9 cellular contexts compared by ENCODE assay signal in genomic region chr12:30457621-30458289, GRCh38.
DNase-seq lines count a peak whose midpoint lies in the region; ATAC-seq and TF ChIP-seq lines count a peak whose summit lies in the region.
"Had no signal": no experiment of that assay in that cellular context is flagged by ENCODE, and none has a peak within 500 bp of the region (broad histone marks: within the 10 kb centered on the region; RNA-seq: fewer than 3 reads in every experiment).

No MANE protein-coding gene starts in this region.

- DNase-seq in Caki2 (ENCODE audit: low read depth) (peak; percentile 25), M059J (ENCODE audit: low read depth) (peak; percentile 74), choroid plexus epithelial cell (ENCODE audit: low read depth) (peak; percentile 84), NCI-H2081 treated with DMSO at 0.1 percent for 48 hours (lab: John Stamatoyannopoulos, UW) (no peak)

- peak; percentile 46 for TF ChIP-seq CTCF in choroid plexus epithelial cell (conservative IDR thresholded peaks at IDR 0.05; ENCODE audit: low read depth, low read length)

- no peaks in the 10 kb centered on the region for H3K27me3 Mint-ChIP-seq in stimulated activated memory B cell treated with anti-CD40 and anti-IgM and Interleukin-4, amounts not matched to agents 10 μg/mL and 1 μg/mL and 100 μg/mL, for 72 hours

- H3K4me1 ChIP-seq in muscle layer of duodenum (ENCODE audit: control insufficient read depth in 1 of 2, insufficient read depth in 2 of 2, low read length in 2 of 2), result no peaks in the 10 kb centered on the region
- H3K4me1 ChIP-seq: SJSA1 had no signal

- no peak overlapping the region for H3K27ac Mint-ChIP-seq in stimulated activated memory B cell treated with anti-CD40 and anti-IgM and Interleukin-4, amounts not matched to agents 10 μg/mL and 1 μg/mL and 100 μg/mL, for 72 hours

- no peak overlapping the region for H3K4me3 ChIP-seq in choroid plexus epithelial cell (ENCODE audit: low read depth, low read length)
- H3K4me3 ChIP-seq in muscle layer of duodenum (ENCODE audit: low read depth in 1 of 2, low read length in 2 of 2), result no peak overlapping the region
- H3K4me3 ChIP-seq: SJSA1 had no signal

- in situ Hi-C loops in Caki2 (cut with HindIII; ENCODE audit: low pct_unique_long_range_greater_than_20kb, low sequenced_read_pairs), result no loop called here

- no peaks in the 10 kb centered on the region for H3K9me3 ChIP-seq in muscle layer of duodenum (ENCODE audit: control insufficient read depth in 1 of 2, low read length in 2 of 2)
- H3K9me3 ChIP-seq: SJSA1 had no signal

- H3K9me3 Mint-ChIP-seq in stimulated activated memory B cell treated with anti-CD40 and anti-IgM and Interleukin-4, amounts not matched to agents 10 μg/mL and 1 μg/mL and 100 μg/mL, for 72 hours, result peaks cover 5% of the 10 kb centered on the region

- H3K36me3 ChIP-seq in muscle layer of duodenum (ENCODE audit: control insufficient read depth in 1 of 2, insufficient read depth in 2 of 2, low read length in 2 of 2), result no peaks in the 10 kb centered on the region
- H3K36me3 ChIP-seq: SJSA1 had no signal

- H3K36me3 Mint-ChIP-seq in stimulated activated memory B cell treated with anti-CD40 and anti-IgM and Interleukin-4, amounts not matched to agents 10 μg/mL and 1 μg/mL and 100 μg/mL, for 72 hours, result no peaks in the 10 kb centered on the region

- H3K27me3 ChIP-seq in muscle layer of duodenum (ENCODE audit: low read depth, low read length), result no peaks in the 10 kb centered on the region
- H3K27me3 ChIP-seq: SJSA1 had no signal

- peak overlapping the region; percentile 27 for H3K27ac ChIP-seq in muscle layer of duodenum (ENCODE audit: low read length)
- H3K27ac ChIP-seq: SJSA1 had no signal

- no peak overlapping the region for H3K4me3 Mint-ChIP-seq in stimulated activated memory B cell treated with anti-CD40 and anti-IgM and Interleukin-4, amounts not matched to agents 10 μg/mL and 1 μg/mL and 100 μg/mL, for 72 hours

- ATAC-seq in GM18498 (IDR thresholded peaks at IDR 0.05; ENCODE audit: unreplicated experiment), result no peak
- ATAC-seq in GM19035 (IDR thresholded peaks at IDR 0.05; ENCODE audit: unreplicated experiment), result no peak
- ATAC-seq in stimulated activated memory B cell treated with anti-CD40 and anti-IgM and Interleukin-4, amounts not matched to agents 10 μg/mL and 1 μg/mL and 100 μg/mL, for 72 hours, result no peak

- H3K4me1 Mint-ChIP-seq in stimulated activated memory B cell treated with anti-CD40 and anti-IgM and Interleukin-4, amounts not matched to agents 10 μg/mL and 1 μg/mL and 100 μg/mL, for 72 hours, result no peaks in the 10 kb centered on the region
